In the genomic region with DNA sequence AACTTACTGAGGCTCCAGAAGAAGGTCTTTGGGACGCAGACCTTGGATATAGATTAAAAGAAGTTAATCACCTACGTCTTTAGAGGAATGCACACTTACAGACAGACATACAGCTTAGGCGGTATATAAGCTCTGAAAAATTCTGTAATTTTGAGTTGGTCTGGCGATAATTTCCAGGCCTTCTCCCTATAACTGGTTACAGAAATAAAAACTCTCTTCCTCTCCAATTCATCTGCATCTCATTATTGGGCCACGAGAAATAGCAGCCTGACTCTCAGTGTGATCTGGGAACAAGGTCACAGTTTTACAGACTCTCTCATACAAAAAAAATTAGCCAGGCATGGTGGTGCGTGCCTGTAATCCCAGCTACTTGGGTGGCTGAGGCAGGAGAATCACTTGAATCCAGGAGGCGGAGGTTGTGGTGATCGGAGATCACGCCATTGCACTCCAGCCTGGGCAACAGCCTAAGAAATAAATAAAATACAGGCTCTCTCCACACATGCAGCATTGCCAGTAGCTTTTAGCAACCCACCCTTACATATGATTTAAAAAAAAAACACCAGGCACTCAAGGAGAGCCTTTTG, we compare ENCODE assay signal across 11 cellular contexts. TPM values are rescaled to one million over a fixed set of nuclear protein-coding genes. Genes with fewer than 3 reads are reported as not detected.
DNase-seq lines count a peak whose midpoint lies in the region; ATAC-seq and TF ChIP-seq lines count a peak whose summit lies in the region.
"Had no signal": no experiment of that assay in that cellular context is flagged by ENCODE, and none has a peak within 500 bp of the region (broad histone marks: within the 10 kb centered on the region; RNA-seq: fewer than 3 reads in every experiment).

No MANE protein-coding gene starts in this region.

- POLR2A ChIA-PET in MCF 10A (lab: Yijun Ruan, JAX): interaction anchor here (0.8 kb wide), 1 partner anchor 37 kb away, joined by 3 read pairs; the partner anchor contains the start of gene SMPD2
- POLR2A ChIA-PET in activated CD4-positive, alpha-beta memory T cell treated with anti-CD3 and anti-CD28 coated beads for 36 hours (lab: Charles Lee): interaction anchor here (1.1 to 1.2 kb wide), 3 partner anchors 19 to 96 kb away, joined by 4 to 6 read pairs (median 5); partner anchors contain the start of genes CD164, PPIL6 and SMPD2

- no peak for ATAC-seq in GM18505 (IDR thresholded peaks at IDR 0.05; ENCODE audit: unreplicated experiment)

- DNase-seq in MCF 10A (ENCODE audit: unreplicated experiment) (no peak), breast epithelium (ENCODE audit: low spot score in 2 of 2) (no peak), hepatocyte (ENCODE audit: low spot score) (no peak), vagina (ENCODE audit: extremely low spot score in 2 of 2) (peak in 1 of 2 donors; percentile 18), putamen (ENCODE audit: low spot score) (no peak), occipital lobe (lab: John Stamatoyannopoulos, UW) (no peak)
- DNase-seq in activated CD4-positive, alpha-beta memory T cell treated with anti-CD3 and anti-CD28 coated beads for 36 hours: no peak
- DNase-seq: adrenal gland, COR-L47 had no signal

- H3K27ac Mint-ChIP-seq in MCF 10A (ENCODE audit: low read depth, unreplicated experiment): peak overlapping the region; percentile 8
- H3K27ac Mint-ChIP-seq in activated CD4-positive, alpha-beta memory T cell treated with anti-CD3 and anti-CD28 coated beads for 36 hours: peak overlapping the region; percentile 87

- no TSS peak for BruUV-seq in MCF 10A (replicated peaks; lab: Mats Ljungman, UMichigan)

- no peaks in the 10 kb centered on the region for H3K9me3 Mint-ChIP-seq in MCF 10A (ENCODE audit: unreplicated experiment)
- no peaks in the 10 kb centered on the region for H3K9me3 Mint-ChIP-seq in activated CD4-positive, alpha-beta memory T cell treated with anti-CD3 and anti-CD28 coated beads for 36 hours

- H4K20me1 ChIP-seq in hepatocyte (ENCODE audit: insufficient read depth, poor library complexity, severe bottlenecking): no peaks in the 10 kb centered on the region

- H3K4me3 Mint-ChIP-seq in MCF 10A (ENCODE audit: unreplicated experiment): peak overlapping the region; percentile 61
- H3K4me3 Mint-ChIP-seq in activated CD4-positive, alpha-beta memory T cell treated with anti-CD3 and anti-CD28 coated beads for 36 hours: peak overlapping the region; percentile 76

- TF ChIP-seq POLR2A in breast epithelium (IDR thresholded peaks at IDR 0.05): no peak
- no peak for TF ChIP-seq POLR2A in vagina (IDR thresholded peaks at IDR 0.05)
- no peak for TF ChIP-seq POLR2A in GM18505 (IDR thresholded peaks at IDR 0.05; ENCODE audit: borderline replicate concordance, extremely low read depth, insufficient read depth, insufficient read length)

- peaks cover 0 to 11% of the 10 kb centered on the region in 2 donors for H3K4me1 ChIP-seq in breast epithelium
- H3K4me1 ChIP-seq in hepatocyte (ENCODE audit: insufficient read depth): peaks cover 41% of the 10 kb centered on the region
- H3K4me1 ChIP-seq in vagina: peaks cover 60% of the 10 kb centered on the region

- H3K9me2 ChIP-seq in hepatocyte (replicated peaks; ENCODE audit: insufficient read depth): no peaks in the 10 kb centered on the region

- H2AFZ ChIP-seq in hepatocyte: peak overlapping the region; percentile 7

- peaks cover 31% of the 10 kb centered on the region for H3K4me1 Mint-ChIP-seq in MCF 10A (ENCODE audit: insufficient read depth, unreplicated experiment)
- H3K4me1 Mint-ChIP-seq in activated CD4-positive, alpha-beta memory T cell treated with anti-CD3 and anti-CD28 coated beads for 36 hours (ENCODE audit: low read depth): peaks cover 74% of the 10 kb centered on the region

- H3K4me3 ChIP-seq in breast epithelium (no peak overlapping the region), hepatocyte (no peak overlapping the region), vagina (no peak overlapping the region)
- H3K4me3 ChIP-seq: adrenal gland, lung had no signal

- peaks cover 11% of the 10 kb centered on the region for H3K36me3 ChIP-seq in breast epithelium
- H3K36me3 ChIP-seq in hepatocyte (replicated peaks; ENCODE audit: insufficient read depth, low read depth): no peaks in the 10 kb centered on the region
- peaks cover 0 to 27% of the 10 kb centered on the region in 2 donors for H3K36me3 ChIP-seq in vagina

- WGBS in hepatocyte (ENCODE audit: low lambda C conversion rate, missing lambda C conversion rate): 44% methylated on average over 9 of the region's 9 CpGs

- intact Hi-C loops in MCF 10A (cut with micrococcal nuclease) (no loop called here), breast epithelium (cut with DNase I; ENCODE audit: low total_unique reads) (no loop called here), vagina (cut with DNase I) (no loop called here)
- intact Hi-C loops in activated CD4-positive, alpha-beta memory T cell treated with anti-CD3 and anti-CD28 coated beads for 36 hours (cut with micrococcal nuclease): no loop called here

- no peaks in the 10 kb centered on the region for H3K27me3 ChIP-seq in breast epithelium
- no peaks in the 10 kb centered on the region for H3K27me3 ChIP-seq in hepatocyte
- H3K27me3 ChIP-seq in vagina: no peaks in the 10 kb centered on the region
- H3K27me3 ChIP-seq: adrenal gland had no signal

- peaks cover 82% of the 10 kb centered on the region for H3K36me3 Mint-ChIP-seq in MCF 10A (ENCODE audit: insufficient read depth, unreplicated experiment)
- H3K36me3 Mint-ChIP-seq in activated CD4-positive, alpha-beta memory T cell treated with anti-CD3 and anti-CD28 coated beads for 36 hours: peaks cover 63% of the 10 kb centered on the region

- CTCF ChIA-PET in MCF 10A (lab: Yijun Ruan, JAX): interaction anchor here (0.5 kb wide), 1 partner anchor 475 kb away, joined by 3 read pairs; no protein-coding TSS in a partner anchor
- CTCF ChIA-PET in activated CD4-positive, alpha-beta memory T cell treated with anti-CD3 and anti-CD28 coated beads for 36 hours (lab: Charles Lee): interaction anchor here (0.6 to 1.3 kb wide), 6 partner anchors 15 to 641 kb away, joined by 3 to 4 read pairs (median 4); no protein-coding TSS in a partner anchor

- H3K27ac ChIP-seq in breast epithelium (peak overlapping the region in 1 of 2 donors; percentile 52), hepatocyte (peak overlapping the region; percentile 58), vagina (peak overlapping the region; percentile 33)
- H3K27ac ChIP-seq: adrenal gland had no signal

- H3K79me2 ChIP-seq in hepatocyte: peaks cover 69% of the 10 kb centered on the region

- TF ChIP-seq CTCF in MCF 10A (IDR thresholded peaks at IDR 0.05; ENCODE audit: unreplicated experiment) (no peak), breast epithelium (IDR thresholded peaks at IDR 0.05) (no peak), hepatocyte (IDR thresholded peaks at IDR 0.05; ENCODE audit: poor library complexity) (no peak), vagina (IDR thresholded peaks at IDR 0.05) (no peak)

- H3K27me3 Mint-ChIP-seq in MCF 10A (ENCODE audit: insufficient read depth, unreplicated experiment): no peaks in the 10 kb centered on the region
- no peaks in the 10 kb centered on the region for H3K27me3 Mint-ChIP-seq in activated CD4-positive, alpha-beta memory T cell treated with anti-CD3 and anti-CD28 coated beads for 36 hours

- peak overlapping the region; percentile 81 for H3K4me2 ChIP-seq in hepatocyte

- H3K9me3 ChIP-seq in breast epithelium (no peaks in the 10 kb centered on the region), hepatocyte (ENCODE audit: low read depth) (no peaks in the 10 kb centered on the region), vagina (no peaks in the 10 kb centered on the region)
- H3K9me3 ChIP-seq: adrenal gland had no signal

RNA-seq across cellular contexts. Expression of gene ZBTB24, which starts 4.7 kb away (rescaled TPM):
- 9.6 and 10.4 TPM in 2 replicates for total RNA-seq in MCF 10A (2022)
- total RNA-seq in breast epithelium: 10 to 100 TPM in 1 of 3 donors, 1 to 10 TPM in 2; 9.1 to 13.8 (median 9.8) TPM
- 10 to 100 TPM; 10.9 to 11.8 TPM for total RNA-seq in activated CD4-positive, alpha-beta memory T cell treated with anti-CD3 and anti-CD28 coated beads for 36 hours
- 6.7 and 6.9 TPM in 2 replicates for total RNA-seq in hepatocyte
- polyA plus RNA-seq in hepatocyte: 2.5 and 3.8 TPM in 2 replicates
- total RNA-seq in vagina: 6.6 TPM
- total RNA-seq in occipital lobe: 14.8 TPM

RNA-seq across cellular contexts. Expression of gene MICAL1, which starts 22.7 kb away (rescaled TPM):
- 23.2 and 35.3 TPM in 2 replicates for total RNA-seq in MCF 10A (2022)
- total RNA-seq in breast epithelium: 10 to 100 TPM; 23.6 to 29.8 (median 25.5) TPM
- total RNA-seq in activated CD4-positive, alpha-beta memory T cell treated with anti-CD3 and anti-CD28 coated beads for 36 hours: 10 to 100 TPM; 39.4 to 45.0 TPM
- total RNA-seq in hepatocyte: 38.2 and 46.5 TPM in 2 replicates
- 51.2 and 52.7 TPM in 2 replicates for polyA plus RNA-seq in hepatocyte
- 54.0 TPM for total RNA-seq in vagina
- total RNA-seq in occipital lobe: 31.0 TPM

RNA-seq across cellular contexts. Expression of gene SMPD2, which starts 37.8 kb away (rescaled TPM):
- total RNA-seq in MCF 10A (2022) (17.7 and 19.9 TPM in 2 replicates), breast epithelium (10 to 100 TPM in 2 of 3 donors, 1 to 10 TPM in 1; 8.5 to 26.2 (median 12.1) TPM), hepatocyte (9.3 and 15.3 TPM in 2 replicates), vagina (21.4 TPM), occipital lobe (3.1 TPM)
- 1 to 10 TPM; 9.7 TPM for total RNA-seq in activated CD4-positive, alpha-beta memory T cell treated with anti-CD3 and anti-CD28 coated beads for 36 hours
- polyA plus RNA-seq in hepatocyte: 19.2 and 25.1 TPM in 2 replicates

RNA-seq across cellular contexts. Expression of gene PPIL6, which starts 37.9 kb away (rescaled TPM):
- total RNA-seq in MCF 10A (2022) (3.9 and 6.5 TPM in 2 replicates), breast epithelium (10 to 100 TPM in 1 of 3 donors, 1 to 10 TPM in 2; 2.6 to 16.5 (median 2.9) TPM), hepatocyte (2.2 and 2.6 TPM in 2 replicates), vagina (3.9 TPM), occipital lobe (41.5 TPM)
- under 1 TPM; 0.43 to 0.46 TPM for total RNA-seq in activated CD4-positive, alpha-beta memory T cell treated with anti-CD3 and anti-CD28 coated beads for 36 hours
- 2.9 and 3.8 TPM in 2 replicates for polyA plus RNA-seq in hepatocyte
